1 cellular context compared by ENCODE assay signal in the genomic region with DNA sequence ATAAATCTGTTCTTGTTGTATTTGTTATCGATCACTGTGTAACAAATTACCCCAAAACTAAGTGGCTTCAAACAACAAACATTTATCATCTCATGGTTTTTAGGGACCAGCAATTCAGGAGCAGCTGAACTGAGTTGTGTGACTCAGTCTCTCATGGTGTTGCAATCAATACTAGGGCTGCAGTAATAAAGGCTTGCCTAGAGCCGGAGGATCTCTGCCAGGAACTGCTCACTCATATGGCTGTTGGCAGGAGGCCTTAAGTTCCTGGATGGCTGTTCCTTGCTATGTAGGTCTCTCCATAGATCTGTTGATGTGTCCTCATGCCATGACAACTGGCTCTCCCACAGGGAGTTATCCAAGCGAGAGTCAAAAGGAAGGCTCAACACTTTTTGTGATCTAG.
TF ChIP-seq lines count a peak whose summit lies in the region.

No MANE protein-coding gene starts in this region.

TF ChIP-seq in SK-N-SH treated with all-trans-retinoic acid at 6 μM for 48 hours, 23 proteins besides CTCF, POLR2A, EP300 and RAD21 (continued from another document):
- TF ChIP-seq, protein P1, sequence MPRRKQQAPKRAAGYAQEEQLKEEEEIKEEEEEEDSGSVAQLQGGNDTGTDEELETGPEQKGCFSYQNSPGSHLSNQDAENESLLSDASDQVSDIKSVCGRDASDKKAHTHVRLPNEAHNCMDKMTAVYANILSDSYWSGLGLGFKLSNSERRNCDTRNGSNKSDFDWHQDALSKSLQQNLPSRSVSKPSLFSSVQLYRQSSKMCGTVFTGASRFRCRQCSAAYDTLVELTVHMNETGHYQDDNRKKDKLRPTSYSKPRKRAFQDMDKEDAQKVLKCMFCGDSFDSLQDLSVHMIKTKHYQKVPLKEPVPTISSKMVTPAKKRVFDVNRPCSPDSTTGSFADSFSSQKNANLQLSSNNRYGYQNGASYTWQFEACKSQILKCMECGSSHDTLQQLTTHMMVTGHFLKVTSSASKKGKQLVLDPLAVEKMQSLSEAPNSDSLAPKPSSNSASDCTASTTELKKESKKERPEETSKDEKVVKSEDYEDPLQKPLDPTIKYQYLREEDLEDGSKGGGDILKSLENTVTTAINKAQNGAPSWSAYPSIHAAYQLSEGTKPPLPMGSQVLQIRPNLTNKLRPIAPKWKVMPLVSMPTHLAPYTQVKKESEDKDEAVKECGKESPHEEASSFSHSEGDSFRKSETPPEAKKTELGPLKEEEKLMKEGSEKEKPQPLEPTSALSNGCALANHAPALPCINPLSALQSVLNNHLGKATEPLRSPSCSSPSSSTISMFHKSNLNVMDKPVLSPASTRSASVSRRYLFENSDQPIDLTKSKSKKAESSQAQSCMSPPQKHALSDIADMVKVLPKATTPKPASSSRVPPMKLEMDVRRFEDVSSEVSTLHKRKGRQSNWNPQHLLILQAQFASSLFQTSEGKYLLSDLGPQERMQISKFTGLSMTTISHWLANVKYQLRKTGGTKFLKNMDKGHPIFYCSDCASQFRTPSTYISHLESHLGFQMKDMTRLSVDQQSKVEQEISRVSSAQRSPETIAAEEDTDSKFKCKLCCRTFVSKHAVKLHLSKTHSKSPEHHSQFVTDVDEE (CRISPR knock-in tag; IDR thresholded peaks at IDR 0.05), result no peak
- no peak for TF ChIP-seq PPARA (CRISPR knock-in tag; IDR thresholded peaks at IDR 0.05; ENCODE audit: borderline replicate concordance)
